ENCODE assay signal across 10 cellular contexts in genomic region chr13:83878691-83879410, GRCh38. TPM values are rescaled to one million over a fixed set of nuclear protein-coding genes. Genes with fewer than 3 reads are reported as not detected.
DNase-seq lines count a peak whose midpoint lies in the region; TF ChIP-seq lines count a peak whose summit lies in the region.
"Had no signal": no experiment of that assay in that cellular context is flagged by ENCODE, and none has a peak within 500 bp of the region (broad histone marks: within the 10 kb centered on the region; RNA-seq: fewer than 3 reads in every experiment).

No MANE protein-coding gene starts in this region.

- TF ChIP-seq EP300 in ovary (IDR thresholded peaks at IDR 0.05), result no peak

- H3K4me1 Mint-ChIP-seq in activated T-helper 2 cell treated with anti-CD3 and anti-CD28 coated beads, Interferon-gamma antibody, Interleukin-2, Interleukin-4, amounts not matched to agents 10 μg/mL and 5 μg/mL and 100 μg/mL, durations not matched to agents 14 hours and 24 hours and 36 hours (ENCODE audit: low read depth), result peaks cover 5% of the 10 kb centered on the region
- peaks cover 14% of the 10 kb centered on the region for H3K4me1 Mint-ChIP-seq in glutamatergic neuron (ENCODE audit: low read depth, unreplicated experiment)
- peaks cover 11% of the 10 kb centered on the region for H3K4me1 Mint-ChIP-seq in activated CD4-positive, alpha-beta T cell treated with anti-CD3 and anti-CD28 coated beads, Interleukin-2, amount 10 ng/mL, durations not matched to agents 7 days and 5 days

- in situ Hi-C loops in G401 (cut with HindIII; ENCODE audit: low sequenced_read_pairs), result no loop called here

- no peak overlapping the region for H3K27ac Mint-ChIP-seq in activated T-helper 2 cell treated with anti-CD3 and anti-CD28 coated beads, Interferon-gamma antibody, Interleukin-2, Interleukin-4, amounts not matched to agents 10 μg/mL and 5 μg/mL and 100 μg/mL, durations not matched to agents 14 hours and 24 hours and 36 hours
- peak overlapping the region; percentile 84 for H3K27ac Mint-ChIP-seq in glutamatergic neuron (ENCODE audit: unreplicated experiment)
- no peak overlapping the region for H3K27ac Mint-ChIP-seq in activated CD4-positive, alpha-beta T cell treated with anti-CD3 and anti-CD28 coated beads, Interleukin-2, amount 10 ng/mL, durations not matched to agents 7 days and 5 days
- H3K27ac Mint-ChIP-seq: T-helper 2 cell treated with Interferon-gamma antibody and Interleukin-4, amounts not matched to agents 5 μg/mL and 100 μg/mL, for 36 hours had no signal

- no peak overlapping the region for H3K4me3 ChIP-seq in ovary

- H3K4me1 ChIP-seq in ovary (ENCODE audit: insufficient read depth), result no peaks in the 10 kb centered on the region
- H3K4me1 ChIP-seq: Caco-2 had no signal

- peaks cover 45% of the 10 kb centered on the region for H3K27me3 Mint-ChIP-seq in activated T-helper 2 cell treated with anti-CD3 and anti-CD28 coated beads, Interferon-gamma antibody, Interleukin-2, Interleukin-4, amounts not matched to agents 10 μg/mL and 5 μg/mL and 100 μg/mL, durations not matched to agents 14 hours and 24 hours and 36 hours (ENCODE audit: low read depth)
- H3K27me3 Mint-ChIP-seq in glutamatergic neuron (ENCODE audit: unreplicated experiment), result peaks cover 15% of the 10 kb centered on the region
- H3K27me3 Mint-ChIP-seq in activated CD4-positive, alpha-beta T cell treated with anti-CD3 and anti-CD28 coated beads, Interleukin-2, amount 10 ng/mL, durations not matched to agents 7 days and 5 days, result peaks cover 55% of the 10 kb centered on the region

- TF ChIP-seq CTCF in glutamatergic neuron (IDR thresholded peaks at IDR 0.05; ENCODE audit: partially characterized antibody, unreplicated experiment) (no peak), ovary (IDR thresholded peaks at IDR 0.05) (no peak)

- intact Hi-C loops in activated T-helper 2 cell treated with anti-CD3 and anti-CD28 coated beads, Interferon-gamma antibody, Interleukin-2, Interleukin-4, amounts not matched to agents 10 μg/mL and 5 μg/mL and 100 μg/mL, durations not matched to agents 14 hours and 24 hours and 36 hours (cut with micrococcal nuclease), result no loop called here
- intact Hi-C loops in ovary (cut with DNase I), result no loop called here

- TF ChIP-seq POLR2A in ovary (IDR thresholded peaks at IDR 0.05), result no peak

- peak overlapping the region; percentile 30 for H3K4me3 Mint-ChIP-seq in activated T-helper 2 cell treated with anti-CD3 and anti-CD28 coated beads, Interferon-gamma antibody, Interleukin-2, Interleukin-4, amounts not matched to agents 10 μg/mL and 5 μg/mL and 100 μg/mL, durations not matched to agents 14 hours and 24 hours and 36 hours (ENCODE audit: low read depth)
- peak overlapping the region; percentile 96 for H3K4me3 Mint-ChIP-seq in glutamatergic neuron (ENCODE audit: unreplicated experiment)
- H3K4me3 Mint-ChIP-seq in activated CD4-positive, alpha-beta T cell treated with anti-CD3 and anti-CD28 coated beads, Interleukin-2, amount 10 ng/mL, durations not matched to agents 7 days and 5 days, result no peak overlapping the region
- H3K4me3 Mint-ChIP-seq: T-helper 2 cell treated with Interferon-gamma antibody and Interleukin-4, amounts not matched to agents 5 μg/mL and 100 μg/mL, for 36 hours had no signal

- CTCF ChIA-PET in activated CD4-positive, alpha-beta T cell treated with anti-CD3 and anti-CD28 coated beads, Interleukin-2, amount 10 ng/mL, durations not matched to agents 7 days and 5 days (lab: Charles Lee), result no interaction called here

- no peaks in the 10 kb centered on the region for H3K27me3 ChIP-seq in ovary

- DNase-seq in C1 segment of cervical spinal cord (lab: John Stamatoyannopoulos, UW) (peak in 8 of 14 donors; percentile 31 to 78 (median 56)), glutamatergic neuron (peak; percentile 40), pons (ENCODE audit: low spot score) (peak; percentile 65), NCI-H187 (lab: John Stamatoyannopoulos, UW) (no peak), G401 (ENCODE audit: low spot score) (no peak), ovary (no peak)
- no peak for DNase-seq in activated T-helper 2 cell treated with anti-CD3 and anti-CD28 coated beads, Interferon-gamma antibody, Interleukin-2, Interleukin-4, amounts not matched to agents 10 μg/mL and 5 μg/mL and 100 μg/mL, durations not matched to agents 14 hours and 24 hours and 36 hours (ENCODE audit: low spot score)
- DNase-seq in activated CD4-positive, alpha-beta T cell treated with anti-CD3 and anti-CD28 coated beads, Interleukin-2, amount 10 ng/mL, durations not matched to agents 7 days and 5 days, result no peak

- 7 to 13% (median 7%) methylated on average over 30 of the region's 30 CpGs for WGBS in ovary, 3 donors

- no peaks in the 10 kb centered on the region for H3K36me3 Mint-ChIP-seq in activated T-helper 2 cell treated with anti-CD3 and anti-CD28 coated beads, Interferon-gamma antibody, Interleukin-2, Interleukin-4, amounts not matched to agents 10 μg/mL and 5 μg/mL and 100 μg/mL, durations not matched to agents 14 hours and 24 hours and 36 hours (ENCODE audit: low read depth)
- H3K36me3 Mint-ChIP-seq in glutamatergic neuron (ENCODE audit: unreplicated experiment), result no peaks in the 10 kb centered on the region
- H3K36me3 Mint-ChIP-seq in activated CD4-positive, alpha-beta T cell treated with anti-CD3 and anti-CD28 coated beads, Interleukin-2, amount 10 ng/mL, durations not matched to agents 7 days and 5 days (ENCODE audit: low read depth), result peaks cover 2% of the 10 kb centered on the region

- POLR2A ChIA-PET in activated CD4-positive, alpha-beta T cell treated with anti-CD3 and anti-CD28 coated beads, Interleukin-2, amount 10 ng/mL, durations not matched to agents 7 days and 5 days (lab: Charles Lee), result no interaction called here

- no peaks in the 10 kb centered on the region for H3K9me3 ChIP-seq in ovary
- H3K9me3 ChIP-seq: Caco-2 had no signal

- no peaks in the 10 kb centered on the region for H3K9me3 Mint-ChIP-seq in activated T-helper 2 cell treated with anti-CD3 and anti-CD28 coated beads, Interferon-gamma antibody, Interleukin-2, Interleukin-4, amounts not matched to agents 10 μg/mL and 5 μg/mL and 100 μg/mL, durations not matched to agents 14 hours and 24 hours and 36 hours
- peaks cover 24% of the 10 kb centered on the region for H3K9me3 Mint-ChIP-seq in glutamatergic neuron (ENCODE audit: unreplicated experiment)
- H3K9me3 Mint-ChIP-seq in activated CD4-positive, alpha-beta T cell treated with anti-CD3 and anti-CD28 coated beads, Interleukin-2, amount 10 ng/mL, durations not matched to agents 7 days and 5 days, result no peaks in the 10 kb centered on the region

- no peaks in the 10 kb centered on the region for H3K36me3 ChIP-seq in ovary

- H3K27ac ChIP-seq in ovary, result no peak overlapping the region

RNA-seq across cellular contexts. Expression of gene SLITRK1, which starts 3.4 kb away (rescaled TPM):
- not detected in 2 replicates for total RNA-seq in activated T-helper 2 cell treated with anti-CD3 and anti-CD28 coated beads, Interferon-gamma antibody, Interleukin-2, Interleukin-4, amounts not matched to agents 10 μg/mL and 5 μg/mL and 100 μg/mL, durations not matched to agents 14 hours and 24 hours and 36 hours
- 69.8 TPM for total RNA-seq in glutamatergic neuron (ENCODE audit: unreplicated experiment)
- total RNA-seq in G401 (2014; rRNA removed; shearing (Covaris generic)), result not detected in 2 replicates
- total RNA-seq in ovary, result under 1 TPM in 1 of 7 donors, not detected in 6; 0.05 TPM
- polyA plus RNA-seq in ovary, result under 1 TPM in 1 of 2 donors, not detected in 1; 0.07 TPM
- total RNA-seq in activated CD4-positive, alpha-beta T cell treated with anti-CD3 and anti-CD28 coated beads, Interleukin-2, amount 10 ng/mL, durations not matched to agents 7 days and 5 days, result not detected
- total RNA-seq: Caco-2 had no signal

Comparison
In these comparisons a context has a peak if more than half of its experiments do, and no peak if none do; other contexts are left out.
1. DNase-seq: peak in C1 segment of cervical spinal cord (8 of 14), glutamatergic neuron (single experiment) and pons (single experiment); none in activated T-helper 2 cell treated with anti-CD3 and anti-CD28 coated beads, Interferon-gamma antibody, Interleukin-2, Interleukin-4, amounts not matched to agents 10 μg/mL and 5 μg/mL and 100 μg/mL, durations not matched to agents 14 hours and 24 hours and 36 hours (single experiment), NCI-H187 (0 of 2), G401 (single experiment), ovary (0 of 5) and activated CD4-positive, alpha-beta T cell treated with anti-CD3 and anti-CD28 coated beads, Interleukin-2, amount 10 ng/mL, durations not matched to agents 7 days and 5 days (single experiment).
2. RNA of gene SLITRK1, which starts 3.4 kb away (total RNA-seq): 69.8 TPM in glutamatergic neuron (single experiment); not detected in activated T-helper 2 cell treated with anti-CD3 and anti-CD28 coated beads, Interferon-gamma antibody, Interleukin-2, Interleukin-4, amounts not matched to agents 10 μg/mL and 5 μg/mL and 100 μg/mL, durations not matched to agents 14 hours and 24 hours and 36 hours, not detected in G401, 0.05 TPM in ovary and not detected in activated CD4-positive, alpha-beta T cell treated with anti-CD3 and anti-CD28 coated beads, Interleukin-2, amount 10 ng/mL, durations not matched to agents 7 days and 5 days; every median in the first group is over 10 times any median in the second.